In genomic region chr3:135975053-135975452, GRCh38 we compare ENCODE assay signal across 25 cellular contexts.
"Had no signal": no experiment of that assay in that cellular context is flagged by ENCODE, and none has a peak within 500 bp of the region (broad histone marks: within the 10 kb centered on the region; RNA-seq: fewer than 3 reads in every experiment).

No MANE protein-coding gene starts in this region.

- ATAC-seq: activated CD8-positive, alpha-beta memory T cell treated with anti-CD3 and anti-CD28 coated beads, Interleukin-2, amount 10 ng/mL, durations not matched to agents 7 days and 5 days; left lobe of liver; lower lobe of right lung; naive thymus-derived CD8-positive, alpha-beta T cell; right cardiac atrium; stimulated activated effector memory CD8-positive, alpha-beta T cell treated with anti-CD3 and anti-CD28 coated beads, Interleukin-12 subunit alpha, Interleukin-12 subunit beta, amount 100 ng/mL, for 72 hours; stimulated activated naive CD8-positive, alpha-beta T cell treated with anti-CD3 and anti-CD28 coated beads, Interleukin-15, amount 100 ng/mL, for 72 hours; T-helper 17 cell had no signal

- H3K9me3 ChIP-seq: breast epithelium, lower lobe of right lung, ovary, psoas muscle, transverse colon had no signal

- H3K36me3 ChIP-seq: breast epithelium, lower lobe of right lung, ovary, transverse colon had no signal

- H3K4me1 Mint-ChIP-seq: activated B cell treated with CpG ODN at 0.5 μM for 24 hours; activated CD8-positive, alpha-beta memory T cell treated with anti-CD3 and anti-CD28 coated beads, Interleukin-2, amount 10 ng/mL, durations not matched to agents 7 days and 5 days; activated naive CD4-positive, alpha-beta T cell treated with anti-CD3 and anti-CD28 coated beads, Interleukin-2, amount 10 ng/mL, durations not matched to agents 7 days and 5 days; stimulated activated effector memory CD8-positive, alpha-beta T cell treated with anti-CD3 and anti-CD28 coated beads, Interleukin-12 subunit alpha, Interleukin-12 subunit beta, amount 100 ng/mL, for 72 hours; stimulated activated naive CD8-positive, alpha-beta T cell treated with anti-CD3 and anti-CD28 coated beads, Interleukin-15, amount 100 ng/mL, for 72 hours; T-helper 17 cell had no signal

- H3K4me3 ChIP-seq: breast epithelium, lower lobe of right lung, ovary, psoas muscle, transverse colon had no signal

- H3K4me3 Mint-ChIP-seq: activated B cell treated with CpG ODN at 0.5 μM for 24 hours; activated CD4-positive, alpha-beta memory T cell treated with anti-CD3 and anti-CD28 coated beads for 36 hours; activated CD8-positive, alpha-beta memory T cell treated with anti-CD3 and anti-CD28 coated beads, Interleukin-2, amount 10 ng/mL, durations not matched to agents 7 days and 5 days; activated naive CD4-positive, alpha-beta T cell treated with anti-CD3 and anti-CD28 coated beads, Interleukin-2, amount 10 ng/mL, durations not matched to agents 7 days and 5 days; mesothelial cell of epicardium; stimulated activated effector memory CD8-positive, alpha-beta T cell treated with anti-CD3 and anti-CD28 coated beads, Interleukin-12 subunit alpha, Interleukin-12 subunit beta, amount 100 ng/mL, for 72 hours; stimulated activated naive CD8-positive, alpha-beta T cell treated with anti-CD3 and anti-CD28 coated beads, Interleukin-15, amount 100 ng/mL, for 72 hours; T-helper 17 cell had no signal

- H3K4me1 ChIP-seq: breast epithelium, lower lobe of right lung had no signal

- H3K27ac ChIP-seq: lower lobe of right lung, ovary had no signal

- H3K36me3 Mint-ChIP-seq: activated CD4-positive, alpha-beta memory T cell treated with anti-CD3 and anti-CD28 coated beads for 36 hours; activated CD8-positive, alpha-beta memory T cell treated with anti-CD3 and anti-CD28 coated beads, Interleukin-2, amount 10 ng/mL, durations not matched to agents 7 days and 5 days; activated naive CD4-positive, alpha-beta T cell treated with anti-CD3 and anti-CD28 coated beads, Interleukin-2, amount 10 ng/mL, durations not matched to agents 7 days and 5 days; naive thymus-derived CD8-positive, alpha-beta T cell; stimulated activated effector memory CD8-positive, alpha-beta T cell treated with anti-CD3 and anti-CD28 coated beads, Interleukin-12 subunit alpha, Interleukin-12 subunit beta, amount 100 ng/mL, for 72 hours had no signal

- FAIRE-seq: endometrium, urothelium cell line had no signal

- H3K9me3 Mint-ChIP-seq: activated B cell treated with CpG ODN at 0.5 μM for 24 hours; activated CD4-positive, alpha-beta memory T cell treated with anti-CD3 and anti-CD28 coated beads for 36 hours; activated naive CD4-positive, alpha-beta T cell treated with anti-CD3 and anti-CD28 coated beads, Interleukin-2, amount 10 ng/mL, durations not matched to agents 7 days and 5 days; stimulated activated effector memory CD8-positive, alpha-beta T cell treated with anti-CD3 and anti-CD28 coated beads, Interleukin-12 subunit alpha, Interleukin-12 subunit beta, amount 100 ng/mL, for 72 hours; stimulated activated naive CD8-positive, alpha-beta T cell treated with anti-CD3 and anti-CD28 coated beads, Interleukin-15, amount 100 ng/mL, for 72 hours had no signal

- DNase-seq: activated B cell treated with CpG ODN at 0.5 μM for 24 hours; activated CD4-positive, alpha-beta memory T cell treated with anti-CD3 and anti-CD28 coated beads for 36 hours; activated CD4-positive, alpha-beta T cell treated with anti-CD3 and anti-CD28 coated beads for 48 hours; activated CD8-positive, alpha-beta memory T cell treated with anti-CD3 and anti-CD28 coated beads, Interleukin-2, amount 10 ng/mL, durations not matched to agents 7 days and 5 days; activated effector memory CD4-positive, alpha-beta T cell treated with anti-CD3 and anti-CD28 coated beads, Interleukin-2, amount 50 U/mL, for 16 hours; activated naive CD4-positive, alpha-beta T cell treated with anti-CD3 and anti-CD28 coated beads, Interleukin-2, amount 10 ng/mL, durations not matched to agents 7 days and 5 days; activated T-cell treated with anti-CD3 and anti-CD28 coated beads for 4 hours; aorta; effector CD4-positive, alpha-beta T cell; lower lobe of right lung; naive thymus-derived CD8-positive, alpha-beta T cell; ovary; psoas muscle; right cardiac atrium; stimulated activated CD4-positive, alpha-beta T cell treated with anti-CD3 and anti-CD28 coated beads, Interleukin-1b, Interleukin-23, amount 100 ng/mL, for 48 hours; stimulated activated naive CD8-positive, alpha-beta T cell treated with anti-CD3 and anti-CD28 coated beads, Interleukin-15, amount 100 ng/mL, for 72 hours; SW 1271; T-helper 17 cell; transverse colon had no signal

- H3K27me3 ChIP-seq: breast epithelium, ovary, transverse colon had no signal

- H3K27ac Mint-ChIP-seq: activated B cell treated with CpG ODN at 0.5 μM for 24 hours; activated CD4-positive, alpha-beta memory T cell treated with anti-CD3 and anti-CD28 coated beads for 36 hours; activated CD8-positive, alpha-beta memory T cell treated with anti-CD3 and anti-CD28 coated beads, Interleukin-2, amount 10 ng/mL, durations not matched to agents 7 days and 5 days; activated naive CD4-positive, alpha-beta T cell treated with anti-CD3 and anti-CD28 coated beads, Interleukin-2, amount 10 ng/mL, durations not matched to agents 7 days and 5 days; stimulated activated effector memory CD8-positive, alpha-beta T cell treated with anti-CD3 and anti-CD28 coated beads, Interleukin-12 subunit alpha, Interleukin-12 subunit beta, amount 100 ng/mL, for 72 hours; stimulated activated naive CD8-positive, alpha-beta T cell treated with anti-CD3 and anti-CD28 coated beads, Interleukin-15, amount 100 ng/mL, for 72 hours; T-helper 17 cell had no signal
